13 cellular contexts compared by ENCODE assay signal in genomic region chr5:79562351-79563246, GRCh38. TPM values are rescaled to one million over a fixed set of nuclear protein-coding genes. Genes with fewer than 3 reads are reported as not detected.
DNase-seq lines count a peak whose midpoint lies in the region; ATAC-seq and TF ChIP-seq lines count a peak whose summit lies in the region.
"Had no signal": no experiment of that assay in that cellular context is flagged by ENCODE, and none has a peak within 500 bp of the region (broad histone marks: within the 10 kb centered on the region; RNA-seq: fewer than 3 reads in every experiment).

No MANE protein-coding gene starts in this region.

- no peak overlapping the region for H2AK5ac ChIP-seq in H9 (ENCODE audit: insufficient read length, low read length)

- no peak overlapping the region for H3K27ac ChIP-seq in H9 (ENCODE audit: insufficient read length, low read depth, low read length)
- H3K27ac ChIP-seq in iPS-18a (ENCODE audit: low read length): no peak overlapping the region
- H3K27ac ChIP-seq: right atrium auricular region, vagina had no signal

- H3K27me3 ChIP-seq in H9 (ENCODE audit: insufficient read depth, low read length) (no peaks in the 10 kb centered on the region), iPS-18a (ENCODE audit: control insufficient read depth, insufficient read depth, low read length) (no peaks in the 10 kb centered on the region)
- H3K27me3 ChIP-seq: right atrium auricular region, vagina had no signal

- H3K36me3 Mint-ChIP-seq in H9 (ENCODE audit: insufficient read depth in 1 of 3, low read depth in 3 of 3): no peaks in the 10 kb centered on the region
- no peaks in the 10 kb centered on the region for H3K36me3 Mint-ChIP-seq in activated T-helper 17 cell treated with anti-CD3 and anti-CD28 coated beads, Interleukin-2, amount 50 U/mL, for 72 hours (ENCODE audit: low read depth)

- peaks cover 33 to 42% of the 10 kb centered on the region in 2 experiments for H3K4me1 Mint-ChIP-seq in H9
- peaks cover 29% of the 10 kb centered on the region for H3K4me1 Mint-ChIP-seq in activated T-helper 17 cell treated with anti-CD3 and anti-CD28 coated beads, Interleukin-2, amount 50 U/mL, for 72 hours

- H2BK12ac ChIP-seq in H9 (ENCODE audit: insufficient read length, low read depth, low read length): no peak overlapping the region

- peak overlapping the region in 1 of 2 experiments; percentile 16; a peak in 2 of 5 replicates for H3K4me3 Mint-ChIP-seq in H9
- peak overlapping the region; percentile 67 for H3K4me3 Mint-ChIP-seq in activated T-helper 17 cell treated with anti-CD3 and anti-CD28 coated beads, Interleukin-2, amount 50 U/mL, for 72 hours

- H3K4ac ChIP-seq in H9 (ENCODE audit: low read depth, low read length): no peak overlapping the region

- no peak overlapping the region for H3T11ph ChIP-seq in H9 (ENCODE audit: low read length)

- WGBS in H9 (ENCODE audit: extremely low coverage, insufficient read length, low lambda C conversion rate): no CpG with 5 or more reads among the region's 3 CpGs

- no peak overlapping the region for H2BK15ac ChIP-seq in H9 (ENCODE audit: low read depth, low read length)

- H4K20me1 ChIP-seq in H9 (ENCODE audit: control insufficient read depth, insufficient read depth, insufficient read length): no peaks in the 10 kb centered on the region

- H4K8ac ChIP-seq in H9 (replicated peaks; ENCODE audit: insufficient read length, low read depth, low read length): no peak overlapping the region

- H3K23me2 ChIP-seq in H9 (ENCODE audit: insufficient read length, low read depth, low read length, poor library complexity, severe bottlenecking): no peaks in the 10 kb centered on the region

- H3K9ac ChIP-seq in H9 (ENCODE audit: extremely low read depth, insufficient read length, low read length): no peak overlapping the region
- H3K9ac ChIP-seq in iPS-18a (ENCODE audit: low read length): no peak overlapping the region

- intact Hi-C loops in mucosa of descending colon (cut with DNase I, micrococcal nuclease): no loop called here

- no peak overlapping the region for H2BK120ac ChIP-seq in H9 (ENCODE audit: low read depth, low read length, poor library complexity, severe bottlenecking)

- no peak overlapping the region for H4K5ac ChIP-seq in H9 (ENCODE audit: insufficient read length, low read depth, low read length)

- H3K9me3 Mint-ChIP-seq in H9: no peaks in the 10 kb centered on the region
- H3K9me3 Mint-ChIP-seq in activated T-helper 17 cell treated with anti-CD3 and anti-CD28 coated beads, Interleukin-2, amount 50 U/mL, for 72 hours: no peaks in the 10 kb centered on the region

- H3K23ac ChIP-seq in H9 (ENCODE audit: insufficient read length, low read depth, low read length): no peak overlapping the region

- H3K4me3 ChIP-seq in iPS-18a (ENCODE audit: low read length): peak overlapping the region; percentile 3
- no peak overlapping the region for H3K4me3 ChIP-seq in mucosa of descending colon
- H3K4me3 ChIP-seq: lung, right atrium auricular region, vagina had no signal

- H3K27ac Mint-ChIP-seq in H9: peak overlapping the region in 2 of 3 experiments; percentile 74 to 95; a peak in 4 of 7 replicates
- peak overlapping the region; percentile 86 for H3K27ac Mint-ChIP-seq in activated T-helper 17 cell treated with anti-CD3 and anti-CD28 coated beads, Interleukin-2, amount 50 U/mL, for 72 hours

- no peak for TF ChIP-seq CTCF in H9 (conservative IDR thresholded peaks at IDR 0.05)
- TF ChIP-seq CTCF in mucosa of descending colon (IDR thresholded peaks at IDR 0.05): no peak

- DNase-seq in AG08395 (ENCODE audit: low spot score) (peak; percentile 51), H9 (no peak), mucosa of descending colon (no peak), NCI-H748 treated with DMSO at 0.1 percent for 48 hours (lab: John Stamatoyannopoulos, UW) (no peak), DMS79 treated with DMSO at 0.1 percent for 48 hours (lab: John Stamatoyannopoulos, UW) (no peak)
- DNase-seq: activated CD4-positive, alpha-beta T cell treated with anti-CD3 and anti-CD28 coated beads for 4 hours; SHP77 treated with DMSO at 0.1 percent for 48 hours had no signal

- H3K36me3 ChIP-seq in iPS-18a (ENCODE audit: control insufficient read depth, low read depth, low read length): no peaks in the 10 kb centered on the region
- H3K36me3 ChIP-seq in mucosa of descending colon (ENCODE audit: low read depth): no peaks in the 10 kb centered on the region
- H3K36me3 ChIP-seq: right atrium auricular region, vagina had no signal

- no peak overlapping the region for H3K18ac ChIP-seq in H9 (ENCODE audit: insufficient read length, low read depth, low read length)

- ATAC-seq in activated T-helper 17 cell treated with anti-CD3 and anti-CD28 coated beads, Interleukin-2, amount 50 U/mL, for 72 hours (replicated peaks): peak; percentile 11
- no peak for ATAC-seq in mucosa of descending colon
- ATAC-seq in GM21723 (IDR thresholded peaks at IDR 0.05; ENCODE audit: unreplicated experiment): no peak

- no peak overlapping the region for H3K4me2 ChIP-seq in H9 (ENCODE audit: insufficient read depth, insufficient read length, low read length)

- no peak overlapping the region for H3K14ac ChIP-seq in H9 (ENCODE audit: insufficient read depth, low read length)

- no peaks in the 10 kb centered on the region for H3K9me3 ChIP-seq in H9 (ENCODE audit: control insufficient read depth, low read depth, low read length)
- H3K9me3 ChIP-seq in iPS-18a (ENCODE audit: control insufficient read depth, low read depth, low read length): no peaks in the 10 kb centered on the region
- no peaks in the 10 kb centered on the region for H3K9me3 ChIP-seq in mucosa of descending colon
- H3K9me3 ChIP-seq: right atrium auricular region, vagina had no signal

- no peak overlapping the region for H4K91ac ChIP-seq in H9 (ENCODE audit: insufficient read length, low read depth, low read length)

- no peak overlapping the region for H2AFZ ChIP-seq in H9 (ENCODE audit: low read length)

- peaks cover 20% of the 10 kb centered on the region for H3K27me3 Mint-ChIP-seq in H9 (ENCODE audit: low read depth)
- H3K27me3 Mint-ChIP-seq in activated T-helper 17 cell treated with anti-CD3 and anti-CD28 coated beads, Interleukin-2, amount 50 U/mL, for 72 hours: peaks cover 9% of the 10 kb centered on the region

- no peak overlapping the region for H2BK20ac ChIP-seq in H9 (ENCODE audit: low read depth, low read length, poor library complexity, severe bottlenecking)

- H3K56ac ChIP-seq in H9 (ENCODE audit: insufficient read length, low read depth, low read length): no peak overlapping the region

- no peaks in the 10 kb centered on the region for H3K79me2 ChIP-seq in H9 (ENCODE audit: insufficient read depth, low read length)

- no peaks in the 10 kb centered on the region for H3K4me1 ChIP-seq in H9 (ENCODE audit: insufficient read depth, low read length)
- H3K4me1 ChIP-seq in iPS-18a (ENCODE audit: control insufficient read depth, low read depth, low read length): peaks cover 19% of the 10 kb centered on the region
- no peaks in the 10 kb centered on the region for H3K4me1 ChIP-seq in mucosa of descending colon (ENCODE audit: low read depth)
- H3K4me1 ChIP-seq: vagina had no signal

- H3K79me1 ChIP-seq in H9 (ENCODE audit: insufficient read depth, low read depth, low read length, poor library complexity, severe bottlenecking): no peaks in the 10 kb centered on the region

- no peak overlapping the region for H2BK5ac ChIP-seq in H9 (ENCODE audit: insufficient read length, low read length)

RNA-seq across cellular contexts. Expression of gene HOMER1, which starts 48.7 kb away (rescaled TPM):
- 36.0 and 39.5 TPM in 2 replicates for total RNA-seq in H9 (2021)
- total RNA-seq in activated T-helper 17 cell treated with anti-CD3 and anti-CD28 coated beads, Interleukin-2, amount 50 U/mL, for 72 hours: 1 to 10 TPM; 2.3 to 6.0 TPM
- 1 to 10 TPM; 1.1 to 7.4 (median 2.2) TPM for total RNA-seq in mucosa of descending colon

RNA-seq across cellular contexts. Expression of gene TENT2, which starts 49.6 kb away (rescaled TPM):
- total RNA-seq in H9 (2021) (38.9 and 42.8 TPM in 2 replicates), mucosa of descending colon (10 to 100 TPM; 59.2 to 69.6 (median 63.2) TPM)
- 10 to 100 TPM; 80.3 to 92.3 TPM for total RNA-seq in activated T-helper 17 cell treated with anti-CD3 and anti-CD28 coated beads, Interleukin-2, amount 50 U/mL, for 72 hours
